Comparison of ENCODE assay signal across 26 cellular contexts in the genomic region with DNA sequence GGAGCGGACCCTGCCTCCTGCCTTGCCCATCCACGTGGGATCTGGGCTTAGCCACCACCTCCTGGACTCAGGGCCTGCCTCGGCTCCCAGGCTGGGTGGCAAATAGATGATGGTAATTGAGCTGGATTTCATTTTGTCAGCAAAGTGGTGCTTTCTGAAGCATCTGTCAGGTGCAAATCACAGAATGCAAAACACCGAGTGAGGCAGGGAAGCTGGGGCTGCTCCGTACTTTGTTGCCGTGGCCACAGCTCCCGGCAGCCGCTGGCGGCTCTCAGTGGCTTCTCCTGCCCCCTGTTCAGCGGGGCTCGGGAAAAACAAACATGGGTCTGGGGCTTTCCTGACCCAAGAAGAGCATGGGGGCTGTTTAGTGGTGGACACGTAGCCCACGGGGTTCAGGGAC.
"Had no signal": no experiment of that assay in that cellular context is flagged by ENCODE, and none has a peak within 500 bp of the region (broad histone marks: within the 10 kb centered on the region; RNA-seq: fewer than 3 reads in every experiment).

No MANE protein-coding gene starts in this region.

- H3K4me3 ChIP-seq: colonic mucosa, dorsolateral prefrontal cortex, esophagus muscularis mucosa, left ventricle myocardium inferior, pancreas, psoas muscle, right atrium auricular region, spleen, thoracic aorta, vagina had no signal

- H3K27ac Mint-ChIP-seq: activated naive CD4-positive, alpha-beta T cell treated with anti-CD3 and anti-CD28 coated beads for 36 hours; activated naive CD8-positive, alpha-beta T cell treated with anti-CD3 and anti-CD28 coated beads, Interleukin-2, amount 10 ng/mL, durations not matched to agents 7 days and 5 days; effector memory CD8-positive, alpha-beta T cell; naive thymus-derived CD4-positive, alpha-beta T cell; type B pancreatic cell had no signal

- H3K4me1 Mint-ChIP-seq: activated naive CD8-positive, alpha-beta T cell treated with anti-CD3 and anti-CD28 coated beads, Interleukin-2, amount 10 ng/mL, durations not matched to agents 7 days and 5 days had no signal

- H3K36me3 Mint-ChIP-seq: activated naive CD8-positive, alpha-beta T cell treated with anti-CD3 and anti-CD28 coated beads, Interleukin-2, amount 10 ng/mL, durations not matched to agents 7 days and 5 days; naive thymus-derived CD4-positive, alpha-beta T cell; type B pancreatic cell had no signal

- H3K4me1 ChIP-seq: pancreas, vagina had no signal

- H3K9me3 ChIP-seq: colonic mucosa, esophagus muscularis mucosa, neutrophil, pancreas, psoas muscle, right atrium auricular region, thoracic aorta, vagina had no signal

- H3K27me3 ChIP-seq: colonic mucosa, dorsolateral prefrontal cortex, esophagus muscularis mucosa, pancreas, right atrium auricular region, vagina had no signal

- H3K36me3 ChIP-seq: colonic mucosa, esophagus muscularis mucosa, left ventricle myocardium inferior, neutrophil, pancreas, right atrium auricular region, spleen, thoracic aorta, vagina had no signal

- H3K27ac ChIP-seq: colonic mucosa, esophagus muscularis mucosa, left ventricle myocardium inferior, neutrophil, pancreas, psoas muscle, right atrium auricular region, spleen, thoracic aorta, vagina had no signal

- H3K27me3 Mint-ChIP-seq: activated naive CD8-positive, alpha-beta T cell treated with anti-CD3 and anti-CD28 coated beads, Interleukin-2, amount 10 ng/mL, durations not matched to agents 7 days and 5 days; naive thymus-derived CD4-positive, alpha-beta T cell; type B pancreatic cell had no signal

- H3K4me3 Mint-ChIP-seq: activated naive CD4-positive, alpha-beta T cell treated with anti-CD3 and anti-CD28 coated beads for 36 hours; activated naive CD8-positive, alpha-beta T cell treated with anti-CD3 and anti-CD28 coated beads, Interleukin-2, amount 10 ng/mL, durations not matched to agents 7 days and 5 days; activated T-cell treated with anti-CD3 and anti-CD28 coated beads, Interleukin-2, amount 50 U/mL, for 4 hours; effector memory CD8-positive, alpha-beta T cell; naive thymus-derived CD4-positive, alpha-beta T cell; type B pancreatic cell had no signal

- ATAC-seq: activated T-cell treated with anti-CD3 and anti-CD28 coated beads, Interleukin-2, amount 50 U/mL, for 4 hours; effector memory CD8-positive, alpha-beta T cell; naive thymus-derived CD4-positive, alpha-beta T cell; psoas muscle had no signal

- DNase-seq: activated CD4-positive, alpha-beta T cell treated with anti-CD3 and anti-CD28 coated beads for 4 hours; activated CD4-positive, alpha-beta T cell treated with anti-CD3 and anti-CD28 coated beads, Interleukin-2, amount 50 U/mL, for 48 hours; activated CD4-positive, CD25-positive, alpha-beta regulatory T cell; activated CD8-positive, alpha-beta memory T cell treated with anti-CD3 and anti-CD28 coated beads, Interleukin-2, amount 50 U/mL, for 48 hours; activated naive CD4-positive, alpha-beta T cell treated with anti-CD3 and anti-CD28 coated beads for 36 hours; activated naive CD8-positive, alpha-beta T cell treated with anti-CD3 and anti-CD28 coated beads, Interleukin-2, amount 10 ng/mL, durations not matched to agents 7 days and 5 days; activated T-cell treated with anti-CD3 and anti-CD28 coated beads, Interleukin-2, amount 50 U/mL, for 4 hours; amniotic stem cell; colonic mucosa; effector memory CD8-positive, alpha-beta T cell; hippocampal formation; kidney glomerular epithelial cell; left ventricle myocardium inferior; naive thymus-derived CD4-positive, alpha-beta T cell; pancreas; psoas muscle; stimulated activated CD4-positive, alpha-beta T cell treated with anti-CD3 and anti-CD28 coated beads, Interleukin-4, amount 100 ng/mL, for 1 hour; stimulated activated naive CD4-positive, alpha-beta T cell had no signal

- H3K9me3 Mint-ChIP-seq: activated naive CD4-positive, alpha-beta T cell treated with anti-CD3 and anti-CD28 coated beads for 36 hours; activated naive CD8-positive, alpha-beta T cell treated with anti-CD3 and anti-CD28 coated beads, Interleukin-2, amount 10 ng/mL, durations not matched to agents 7 days and 5 days; activated T-cell treated with anti-CD3 and anti-CD28 coated beads, Interleukin-2, amount 50 U/mL, for 4 hours; effector memory CD8-positive, alpha-beta T cell; type B pancreatic cell had no signal
